8 cellular contexts compared by ENCODE assay signal in genomic region chr10:17910144-17910789, GRCh38. TPM values are rescaled to one million over a fixed set of nuclear protein-coding genes. Genes with fewer than 3 reads are reported as not detected.
DNase-seq lines count a peak whose midpoint lies in the region; TF ChIP-seq lines count a peak whose summit lies in the region.

No MANE protein-coding gene starts in this region.

- DNase-seq in AG04449 (ENCODE audit: low read depth, low spot score) (peak; percentile 9), HT-29 (ENCODE audit: low spot score) (peak; percentile 53), SK-N-SH (peak; percentile 38), fibroblast of the aortic adventitia (ENCODE audit: low read depth) (peak; percentile 79), pons (ENCODE audit: low spot score) (peak; percentile 49), T-helper 9 cell (no peak)
- DNase-seq in activated CD8-positive, alpha-beta memory T cell treated with anti-CD3 and anti-CD28 coated beads, Interleukin-2, amount 50 U/mL, for 48 hours, result no peak

- no peaks in the 10 kb centered on the region for H3K79me2 ChIP-seq in SK-N-SH (ENCODE audit: insufficient read depth)

- H3K27ac ChIP-seq in SK-N-SH (ENCODE audit: low read depth in 2 of 2, low read length in 1 of 2), result no peak overlapping the region

- H3K9me2 ChIP-seq in SK-N-SH, result no peaks in the 10 kb centered on the region

- H2AFZ ChIP-seq in SK-N-SH (ENCODE audit: low read depth), result no peak overlapping the region; the same call in 1 of the 2 replicates

- H3K9ac ChIP-seq in SK-N-SH, result no peak overlapping the region

- peak; percentile 60 for TF ChIP-seq CTCF in AG04449 (IDR thresholded peaks at IDR 0.05; ENCODE audit: insufficient read depth, low read length, missing control alignments)
- TF ChIP-seq CTCF in GM12873 (IDR thresholded peaks at IDR 0.05; ENCODE audit: insufficient read depth, low read depth, low read length, missing control alignments), result peak; percentile 59
- TF ChIP-seq CTCF in SK-N-SH (IDR thresholded peaks at IDR 0.05), result peak; percentile 74
- TF ChIP-seq CTCF in fibroblast of the aortic adventitia (IDR thresholded peaks at IDR 0.05; ENCODE audit: insufficient read depth, low read length), result peak; percentile 67

- H3K27me3 ChIP-seq in SK-N-SH (ENCODE audit: insufficient read depth), result no peaks in the 10 kb centered on the region

- CTCF ChIA-PET in AG04449 (lab: Yijun Ruan, JAX) (interaction anchor here (0.6 to 3.0 kb wide), 15 partner anchors 9 to 308 kb away, joined by 3 to 19 read pairs (median 6); no protein-coding TSS in a partner anchor), SK-N-SH (lab: Yijun Ruan, JAX) (interaction anchor here (0.7 to 2.7 kb wide), 10 partner anchors 11 to 410 kb away, joined by 3 to 16 read pairs (median 4); no protein-coding TSS in a partner anchor)

- POLR2A ChIA-PET in AG04449 (lab: Yijun Ruan, JAX), result no interaction called here
- POLR2A ChIA-PET in SK-N-SH (lab: Yijun Ruan, JAX), result no interaction called here

- WGBS in SK-N-SH (ENCODE audit: low lambda C conversion rate), result 29% methylated on average over 12 of the region's 12 CpGs

- peak; percentile 63 for TF ChIP-seq RAD21 in SK-N-SH (IDR thresholded peaks at IDR 0.05; ENCODE audit: low read length)

- H3K4me2 ChIP-seq in SK-N-SH, result no peak overlapping the region

- H4K20me1 ChIP-seq in SK-N-SH (ENCODE audit: insufficient read depth), result no peaks in the 10 kb centered on the region

- H3F3A ChIP-seq in SK-N-SH (replicated peaks; ENCODE audit: insufficient read depth), result no peaks in the 10 kb centered on the region

- H3K36me3 ChIP-seq in SK-N-SH (replicated peaks in 1 of 2; ENCODE audit: control insufficient read depth in 1 of 2, insufficient read depth in 2 of 2, low read length in 1 of 2), result no peaks in the 10 kb centered on the region

- H3K4me3 ChIP-seq in AG04449 (ENCODE audit: low read depth, low read length), result no peak overlapping the region
- no peak overlapping the region for H3K4me3 ChIP-seq in SK-N-SH (ENCODE audit: low read depth in 2 of 2, low read length in 1 of 2)
- no peak overlapping the region for H3K4me3 ChIP-seq in fibroblast of the aortic adventitia (ENCODE audit: low read depth, low read length)

- no peaks in the 10 kb centered on the region; a peak in 1 of 4 replicates for H3K4me1 ChIP-seq in SK-N-SH (ENCODE audit: control insufficient read depth in 1 of 2, insufficient read depth in 2 of 2, low read depth in 1 of 2, low read length in 1 of 2)

- no peak for TF ChIP-seq EP300 in SK-N-SH (IDR thresholded peaks at IDR 0.05; ENCODE audit: borderline replicate concordance in 1 of 2, low read depth in 1 of 2, low read length in 1 of 2)

- no peaks in the 10 kb centered on the region for H3K9me3 ChIP-seq in SK-N-SH

TF ChIP-seq in SK-N-SH, 30 proteins besides CTCF, POLR2A, EP300 and RAD21:
- TF ChIP-seq, protein P1, sequence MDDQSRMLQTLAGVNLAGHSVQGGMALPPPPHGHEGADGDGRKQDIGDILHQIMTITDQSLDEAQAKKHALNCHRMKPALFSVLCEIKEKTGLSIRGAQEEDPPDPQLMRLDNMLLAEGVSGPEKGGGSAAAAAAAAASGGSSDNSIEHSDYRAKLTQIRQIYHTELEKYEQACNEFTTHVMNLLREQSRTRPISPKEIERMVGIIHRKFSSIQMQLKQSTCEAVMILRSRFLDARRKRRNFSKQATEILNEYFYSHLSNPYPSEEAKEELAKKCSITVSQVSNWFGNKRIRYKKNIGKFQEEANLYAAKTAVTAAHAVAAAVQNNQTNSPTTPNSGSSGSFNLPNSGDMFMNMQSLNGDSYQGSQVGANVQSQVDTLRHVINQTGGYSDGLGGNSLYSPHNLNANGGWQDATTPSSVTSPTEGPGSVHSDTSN (IDR thresholded peaks at IDR 0.05), result no peak
- TF ChIP-seq POLR2AphosphoS5 (IDR thresholded peaks at IDR 0.05; ENCODE audit: low read depth, low read length) (no peak), SMC3 (IDR thresholded peaks at IDR 0.05; ENCODE audit: low read depth, low read length) (peak; percentile 70)

RNA-seq across cellular contexts. Expression of gene SLC39A12, which starts 41.5 kb away (rescaled TPM):
- total RNA-seq in HT-29 (2014; rRNA removed; shearing (Covaris generic)), result not detected in 2 replicates
- not detected in 2 replicates for polyA plus RNA-seq in SK-N-SH (2012; rRNA removed)
- not detected in 2 replicates for polyA plus RNA-seq in SK-N-SH (2012; cell fraction: cytosol; rRNA removed)
- 0.02 TPM in 1 of 2 replicates, not detected in the other for polyA plus RNA-seq in SK-N-SH (2012; cell fraction: nucleus; rRNA removed)
- not detected in 2 replicates for total RNA-seq in fibroblast of the aortic adventitia (ENCODE audit: low replicate concordance)

Comparison
In these comparisons a context has a peak if more than half of its experiments do, and no peak if none do; other contexts are left out.
1. DNase-seq: peak in AG04449 (single experiment), HT-29 (single experiment), SK-N-SH (single experiment), fibroblast of the aortic adventitia (single experiment) and pons (single experiment); none in activated CD8-positive, alpha-beta memory T cell treated with anti-CD3 and anti-CD28 coated beads, Interleukin-2, amount 50 U/mL, for 48 hours (single experiment) and T-helper 9 cell (single experiment).
2. Peak in every context shown above with its lines, with median percentiles within 50 percentile points of each other: CTCF ChIP-seq.